ENCODE assay signal across 9 cellular contexts in the genomic region with DNA sequence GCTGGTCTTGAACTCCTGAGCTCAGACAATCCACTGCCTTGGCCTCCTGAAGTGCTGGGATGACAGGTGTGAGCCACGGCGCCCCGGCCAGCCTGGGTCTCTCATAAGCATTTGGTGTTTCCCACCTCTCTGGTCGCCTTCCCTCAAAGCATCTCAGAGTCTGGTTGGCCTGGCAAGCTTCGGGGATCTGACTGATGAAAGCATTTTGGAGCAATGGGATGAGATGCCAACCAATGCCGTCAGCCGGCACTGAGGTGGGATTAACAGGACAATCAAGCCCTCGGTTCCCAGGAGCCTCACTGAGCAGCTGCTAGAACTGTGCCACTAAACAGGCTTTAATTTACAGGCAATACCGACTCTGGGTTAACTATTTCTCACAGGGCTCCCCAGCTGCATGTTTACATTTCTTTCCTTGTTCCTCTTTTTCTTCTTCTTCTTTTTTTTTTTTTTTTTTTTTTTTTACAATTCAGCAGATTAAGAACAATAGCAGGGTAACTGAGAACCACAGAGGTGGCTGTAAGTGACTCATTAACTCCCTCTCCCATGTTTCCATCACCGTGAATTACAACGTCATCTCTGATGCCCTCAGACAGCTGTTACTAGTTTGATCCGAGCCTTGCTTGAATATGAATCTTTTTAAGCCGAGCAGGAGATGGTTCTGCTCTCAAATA. TPM values are rescaled to one million over a fixed set of nuclear protein-coding genes. Genes with fewer than 3 reads are reported as not detected.
DNase-seq lines count a peak whose midpoint lies in the region; ATAC-seq and TF ChIP-seq lines count a peak whose summit lies in the region.
"Had no signal": no experiment of that assay in that cellular context is flagged by ENCODE, and none has a peak within 500 bp of the region (broad histone marks: within the 10 kb centered on the region; RNA-seq: fewer than 3 reads in every experiment).

No MANE protein-coding gene starts in this region.

- peaks cover 18% of the 10 kb centered on the region for H3K36me3 ChIP-seq in skeletal muscle satellite cell (ENCODE audit: insufficient read depth, low read length)

- no peaks in the 10 kb centered on the region for H3K27me3 ChIP-seq in skeletal muscle satellite cell (ENCODE audit: control insufficient read depth, insufficient read depth, low read length)

- peak; percentile 49 for DNase-seq in NCI-H2227 (lab: John Stamatoyannopoulos, UW; ENCODE audit: unreplicated experiment)
- DNase-seq in NCI-H2227 treated with DMSO at 0.1 percent for 48 hours (lab: John Stamatoyannopoulos, UW), result no peak
- no peak for DNase-seq in RWPE1 (ENCODE audit: low spot score)
- no peak for DNase-seq in activated CD8-positive, alpha-beta memory T cell treated with anti-CD3 and anti-CD28 coated beads, Interleukin-2, amount 50 U/mL, for 4 hours
- DNase-seq in stimulated activated CD8-positive, alpha-beta memory T cell treated with anti-CD3 and anti-CD28 coated beads, Interleukin-4, amount 100 ng/mL, for 48 hours, result no peak
- no peak for DNase-seq in DMS153 treated with DMSO at 0.1 percent for 48 hours (lab: John Stamatoyannopoulos, UW; ENCODE audit: unreplicated experiment)

- H3K9ac ChIP-seq in skeletal muscle satellite cell (ENCODE audit: low read depth, low read length), result peak overlapping the region; percentile 32
- H3K9ac ChIP-seq: parathyroid adenoma had no signal

- H3K4me1 ChIP-seq in skeletal muscle satellite cell (ENCODE audit: control insufficient read depth, insufficient read depth, low read length), result peaks cover 66% of the 10 kb centered on the region

- CTCF ChIA-PET in RWPE1 (lab: Yijun Ruan, JAX), result interaction anchor here (0.6 to 2.4 kb wide), 16 partner anchors 10 to 338 kb away, joined by 3 to 14 read pairs (median 6); a partner anchor contains a TSS

- H3K9me3 ChIP-seq in skeletal muscle satellite cell (replicated peaks; ENCODE audit: low read length), result no peaks in the 10 kb centered on the region

- no peak overlapping the region for H3K4me3 ChIP-seq in skeletal muscle satellite cell (ENCODE audit: low read length)

- POLR2A ChIA-PET in RWPE1 (lab: Yijun Ruan, JAX; ENCODE audit: low non-redundant PET), result interaction anchor here (1.0 kb wide), 1 partner anchor 109 kb away, joined by 10 read pairs; no protein-coding TSS in a partner anchor

- H3K27ac ChIP-seq in RWPE1, result peak overlapping the region; percentile 98
- H3K27ac ChIP-seq: parathyroid adenoma had no signal

- peak; percentile 64 for ATAC-seq in HG03060 (IDR thresholded peaks at IDR 0.05; ENCODE audit: low read depth, unreplicated experiment)

- no peak for TF ChIP-seq CTCF in RWPE1 (conservative IDR thresholded peaks at IDR 0.05; ENCODE audit: low read depth)

- peak overlapping the region; percentile 25 for H3K4me2 ChIP-seq in skeletal muscle satellite cell (ENCODE audit: low read length)

RNA-seq across cellular contexts. Expression of a gene that starts 38.0 kb away (rescaled TPM):
- total RNA-seq in skeletal muscle satellite cell (2012; rRNA removed), result 312 and 358 TPM in 2 replicates
